Comparison of ENCODE assay signal across 8 cellular contexts in genomic region chr4:57078685-57079521, GRCh38. TPM values are rescaled to one million over a fixed set of nuclear protein-coding genes. Genes with fewer than 3 reads are reported as not detected.
DNase-seq lines count a peak whose midpoint lies in the region; ATAC-seq lines count a peak whose summit lies in the region.

No MANE protein-coding gene starts in this region.

- H3K27ac ChIP-seq in duodenal mucosa (ENCODE audit: low read depth, low read length) (peak overlapping the region; percentile 34), mesodermal cell (ENCODE audit: low read depth, low read length, severe bottlenecking) (peak overlapping the region; percentile 85)
- no peak overlapping the region for H3K27ac ChIP-seq in CD8-positive, alpha-beta memory T cell (ENCODE audit: low read depth, low read length)

- DNase-seq in A172 (ENCODE audit: low spot score) (peak; percentile 67), NCI-H1417 treated with DMSO at 0.1 percent for 48 hours (lab: John Stamatoyannopoulos, UW) (peak; percentile 79), SHP77 treated with DMSO at 0.1 percent for 48 hours (lab: John Stamatoyannopoulos, UW) (no peak), MV-4-11 (lab: John Stamatoyannopoulos, UW) (no peak)
- DNase-seq in CD8-positive, alpha-beta memory T cell = no peak

- no peaks in the 10 kb centered on the region for H3K36me3 Mint-ChIP-seq in CD8-positive, alpha-beta memory T cell

- H3K27me3 Mint-ChIP-seq in CD8-positive, alpha-beta memory T cell = peaks cover 5 to 49% of the 10 kb centered on the region in 2 donors

- no peaks in the 10 kb centered on the region for H3K9me3 Mint-ChIP-seq in CD8-positive, alpha-beta memory T cell

- no peak overlapping the region for H3K9ac ChIP-seq in duodenal mucosa (ENCODE audit: low read depth in 1 of 2, low read length in 2 of 2)

- H3K27me3 ChIP-seq in duodenal mucosa (ENCODE audit: control insufficient read depth in 1 of 2, insufficient read depth in 2 of 2, low read length in 2 of 2) = peaks cover 0 to 3% of the 10 kb centered on the region in 2 donors
- H3K27me3 ChIP-seq in CD8-positive, alpha-beta memory T cell (ENCODE audit: insufficient read depth, low read length, poor library complexity, severe bottlenecking) = peaks cover 5% of the 10 kb centered on the region

- no peak overlapping the region for H3K27ac Mint-ChIP-seq in CD8-positive, alpha-beta memory T cell

- 38 to 46% methylated on average over 3 to 5 of the region's 10 CpGs for WGBS in mesodermal cell (ENCODE audit: insufficient coverage in 2 of 2), 2 experiments

- H3K4me3 Mint-ChIP-seq in CD8-positive, alpha-beta memory T cell = no peak overlapping the region

- ATAC-seq in HG02571 (IDR thresholded peaks at IDR 0.05; ENCODE audit: unreplicated experiment) = no peak

- peaks cover 0 to 10% of the 10 kb centered on the region in 2 donors for H3K4me1 ChIP-seq in duodenal mucosa (ENCODE audit: control insufficient read depth in 1 of 2, insufficient read depth in 2 of 2, low read length in 2 of 2)
- H3K4me1 ChIP-seq in mesodermal cell (ENCODE audit: control insufficient read depth, insufficient read depth, low read length, poor library complexity, severe bottlenecking) = peaks cover 77% of the 10 kb centered on the region
- H3K4me1 ChIP-seq in CD8-positive, alpha-beta memory T cell (ENCODE audit: insufficient read depth, low read length) = no peaks in the 10 kb centered on the region

- POLR2A ChIA-PET in CD8-positive, alpha-beta memory T cell (lab: Charles Lee) = no interaction called here

- CTCF ChIA-PET in CD8-positive, alpha-beta memory T cell (lab: Charles Lee) = interaction anchor here (0.9 kb wide), 1 partner anchor 15 kb away, joined by 3 read pairs; no protein-coding TSS in a partner anchor

- no peaks in the 10 kb centered on the region for H3K9me3 ChIP-seq in duodenal mucosa (ENCODE audit: control insufficient read depth in 1 of 2, low read length in 2 of 2)
- H3K9me3 ChIP-seq in mesodermal cell (ENCODE audit: control insufficient read depth, low read length) = no peaks in the 10 kb centered on the region
- no peaks in the 10 kb centered on the region for H3K9me3 ChIP-seq in CD8-positive, alpha-beta memory T cell (ENCODE audit: low read length)

- H3K4me1 Mint-ChIP-seq in CD8-positive, alpha-beta memory T cell = no peaks in the 10 kb centered on the region

- H3K36me3 ChIP-seq in duodenal mucosa (ENCODE audit: control insufficient read depth in 1 of 2, insufficient read depth in 2 of 2, low read length in 2 of 2) (no peaks in the 10 kb centered on the region), mesodermal cell (ENCODE audit: control insufficient read depth, insufficient read depth, low read length) (peaks cover 6% of the 10 kb centered on the region)
- H3K36me3 ChIP-seq in CD8-positive, alpha-beta memory T cell (ENCODE audit: insufficient read depth, low read length) = no peaks in the 10 kb centered on the region

- H3K4me3 ChIP-seq in duodenal mucosa (ENCODE audit: low read depth in 1 of 2, low read length in 2 of 2) = no peak overlapping the region
- no peak overlapping the region for H3K4me3 ChIP-seq in mesodermal cell (ENCODE audit: extremely low read depth, insufficient read depth, low read length, poor library complexity, severe bottlenecking)
- H3K4me3 ChIP-seq in CD8-positive, alpha-beta memory T cell (ENCODE audit: low read length) = no peak overlapping the region

RNA-seq across cellular contexts. Expression of gene IGFBP7, which starts 31.3 kb away (rescaled TPM):
- 287 and 293 TPM in 2 replicates for total RNA-seq in A172 (2014; rRNA removed; shearing (Covaris generic))
- 343 TPM for polyA plus RNA-seq in mesodermal cell (2013, experiment 1 of 2)
- polyA plus RNA-seq in mesodermal cell (2013, experiment 2 of 2) = 351 TPM
- total RNA-seq in CD8-positive, alpha-beta memory T cell = not detected
- not detected for polyA plus RNA-seq in CD8-positive, alpha-beta memory T cell

Comparison
In these comparisons a context has a peak if more than half of its experiments do, and no peak if none do; other contexts are left out.
1. DNase-seq: peak in A172 (single experiment) and NCI-H1417 treated with DMSO at 0.1 percent for 48 hours (single experiment); none in SHP77 treated with DMSO at 0.1 percent for 48 hours (single experiment), MV-4-11 (single experiment) and CD8-positive, alpha-beta memory T cell (0 of 5).
2. RNA of gene IGFBP7, which starts 31.3 kb away (total RNA-seq): 287 to 293 TPM in A172; not detected in CD8-positive, alpha-beta memory T cell; every median in the first group is over 100 times any median in the second.